9 cellular contexts compared by ENCODE assay signal in genomic region chr5:76691470-76692273, GRCh38. TPM values are rescaled to one million over a fixed set of nuclear protein-coding genes. Genes with fewer than 3 reads are reported as not detected.
DNase-seq lines count a peak whose midpoint lies in the region; ATAC-seq and TF ChIP-seq lines count a peak whose summit lies in the region.
"Had no signal": no experiment of that assay in that cellular context is flagged by ENCODE, and none has a peak within 500 bp of the region (broad histone marks: within the 10 kb centered on the region; RNA-seq: fewer than 3 reads in every experiment).

No MANE protein-coding gene starts in this region.

- H3K4me3 ChIP-seq in kidney epithelial cell (ENCODE audit: low read depth, low read length): no peak overlapping the region

- intact Hi-C loops in left cardiac atrium (cut with DNase I) (no loop called here), Right ventricle myocardium superior (cut with DNase I) (no loop called here)

- H3K27me3 ChIP-seq in kidney epithelial cell (ENCODE audit: control insufficient read depth, insufficient read depth, low read length): no peaks in the 10 kb centered on the region

- peak; percentile 41 to 71 for ATAC-seq in left cardiac atrium
- no peak for ATAC-seq in Right ventricle myocardium superior (ENCODE audit: poor library complexity)
- ATAC-seq in HG03039 (IDR thresholded peaks at IDR 0.05; ENCODE audit: unreplicated experiment): no peak

- TF ChIP-seq CTCF in kidney epithelial cell (IDR thresholded peaks at IDR 0.05; ENCODE audit: insufficient read depth, low read length, poor library complexity, severe bottlenecking): no peak

- no peak for DNase-seq in left cardiac atrium
- no peak for DNase-seq in Right ventricle myocardium superior
- DNase-seq in amniotic epithelial cell (ENCODE audit: low read depth): peak; percentile 28
- peak; percentile 34 for DNase-seq in kidney epithelial cell (ENCODE audit: low read depth)
- DNase-seq in NCI-H1694 treated with DMSO at 0.1 percent for 48 hours (lab: John Stamatoyannopoulos, UW): no peak
- no peak for DNase-seq in medulla oblongata (ENCODE audit: extremely low spot score)
- DNase-seq in occipital lobe (lab: John Stamatoyannopoulos, UW): no peak
- DNase-seq: activated B cell treated with CpG ODN at 0.5 μM for 24 hours had no signal

- no peaks in the 10 kb centered on the region for H3K36me3 ChIP-seq in kidney epithelial cell (ENCODE audit: control insufficient read depth, insufficient read depth, low read length)

RNA-seq across cellular contexts. Expression of gene F2R, which starts 24.3 kb away (rescaled TPM):
- total RNA-seq in left cardiac atrium (10 to 100 TPM in 1 of 2 donors, 1 to 10 TPM in 1; 6.5 to 16.0 TPM), Right ventricle myocardium superior (5.3 TPM), kidney epithelial cell (105 and 111 TPM in 2 replicates), occipital lobe (29.2 TPM)

Comparison
In these comparisons a context has a peak if more than half of its experiments do, and no peak if none do; other contexts are left out.
1. ATAC-seq: peak in left cardiac atrium (2 of 2); none in Right ventricle myocardium superior (single experiment) and HG03039 (single experiment).
2. DNase-seq: peak in amniotic epithelial cell (single experiment) and kidney epithelial cell (single experiment); none in left cardiac atrium (single experiment), Right ventricle myocardium superior (single experiment), NCI-H1694 treated with DMSO at 0.1 percent for 48 hours (single experiment), medulla oblongata (single experiment) and occipital lobe (single experiment).